Comparison of ENCODE assay signal across 2 cellular contexts in the genomic region with DNA sequence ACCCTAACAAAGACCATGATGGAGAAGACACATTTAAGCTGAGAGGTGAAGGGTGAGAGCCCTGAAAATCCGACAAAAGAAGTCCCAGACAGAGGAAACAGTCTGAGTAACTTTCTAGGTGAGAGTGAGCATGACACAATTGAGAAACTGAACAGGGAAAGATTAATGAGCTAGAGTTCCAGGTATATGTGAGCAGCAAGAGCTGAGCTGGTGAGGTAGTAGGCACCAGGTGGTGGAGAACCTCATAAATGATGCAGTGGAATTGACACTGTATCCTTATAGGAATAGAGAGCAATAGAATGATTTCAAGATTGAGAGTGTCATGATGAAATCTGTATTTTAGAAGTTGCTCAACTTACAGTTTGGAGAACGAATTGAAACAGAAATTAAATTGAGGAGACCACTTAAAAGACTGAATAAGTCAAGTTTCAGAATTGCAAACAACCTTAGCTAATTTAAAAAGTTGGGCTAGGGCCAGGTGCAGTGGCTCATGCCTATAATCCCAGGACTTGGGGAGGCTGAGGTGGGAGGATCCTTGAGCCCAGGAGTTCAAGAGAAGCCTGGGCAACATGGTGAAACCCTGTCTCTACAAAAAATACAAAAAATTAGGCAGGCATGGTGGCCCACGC.
TF ChIP-seq lines count a peak whose summit lies in the region.

No MANE protein-coding gene starts in this region.

TF ChIP-seq in GM23338, 12 proteins besides CTCF, POLR2A, EP300 and RAD21 (continues in another document):
- no peak for TF ChIP-seq CREB1 (CRISPR knock-in tag; IDR thresholded peaks at IDR 0.05; ENCODE audit: low read depth)
- TF ChIP-seq EZH2 (IDR thresholded peaks at IDR 0.05; ENCODE audit: low read depth, unreplicated experiment), result no peak
- no peak for TF ChIP-seq EZH2phosphoT487 (IDR thresholded peaks at IDR 0.05; ENCODE audit: unreplicated experiment)
- TF ChIP-seq POLR2AphosphoS5 (IDR thresholded peaks at IDR 0.05; ENCODE audit: low read depth), result no peak
- TF ChIP-seq, protein P1, sequence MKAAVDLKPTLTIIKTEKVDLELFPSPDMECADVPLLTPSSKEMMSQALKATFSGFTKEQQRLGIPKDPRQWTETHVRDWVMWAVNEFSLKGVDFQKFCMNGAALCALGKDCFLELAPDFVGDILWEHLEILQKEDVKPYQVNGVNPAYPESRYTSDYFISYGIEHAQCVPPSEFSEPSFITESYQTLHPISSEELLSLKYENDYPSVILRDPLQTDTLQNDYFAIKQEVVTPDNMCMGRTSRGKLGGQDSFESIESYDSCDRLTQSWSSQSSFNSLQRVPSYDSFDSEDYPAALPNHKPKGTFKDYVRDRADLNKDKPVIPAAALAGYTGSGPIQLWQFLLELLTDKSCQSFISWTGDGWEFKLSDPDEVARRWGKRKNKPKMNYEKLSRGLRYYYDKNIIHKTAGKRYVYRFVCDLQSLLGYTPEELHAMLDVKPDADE (IDR thresholded peaks at IDR 0.05), result no peak
- TF ChIP-seq, protein P2, sequence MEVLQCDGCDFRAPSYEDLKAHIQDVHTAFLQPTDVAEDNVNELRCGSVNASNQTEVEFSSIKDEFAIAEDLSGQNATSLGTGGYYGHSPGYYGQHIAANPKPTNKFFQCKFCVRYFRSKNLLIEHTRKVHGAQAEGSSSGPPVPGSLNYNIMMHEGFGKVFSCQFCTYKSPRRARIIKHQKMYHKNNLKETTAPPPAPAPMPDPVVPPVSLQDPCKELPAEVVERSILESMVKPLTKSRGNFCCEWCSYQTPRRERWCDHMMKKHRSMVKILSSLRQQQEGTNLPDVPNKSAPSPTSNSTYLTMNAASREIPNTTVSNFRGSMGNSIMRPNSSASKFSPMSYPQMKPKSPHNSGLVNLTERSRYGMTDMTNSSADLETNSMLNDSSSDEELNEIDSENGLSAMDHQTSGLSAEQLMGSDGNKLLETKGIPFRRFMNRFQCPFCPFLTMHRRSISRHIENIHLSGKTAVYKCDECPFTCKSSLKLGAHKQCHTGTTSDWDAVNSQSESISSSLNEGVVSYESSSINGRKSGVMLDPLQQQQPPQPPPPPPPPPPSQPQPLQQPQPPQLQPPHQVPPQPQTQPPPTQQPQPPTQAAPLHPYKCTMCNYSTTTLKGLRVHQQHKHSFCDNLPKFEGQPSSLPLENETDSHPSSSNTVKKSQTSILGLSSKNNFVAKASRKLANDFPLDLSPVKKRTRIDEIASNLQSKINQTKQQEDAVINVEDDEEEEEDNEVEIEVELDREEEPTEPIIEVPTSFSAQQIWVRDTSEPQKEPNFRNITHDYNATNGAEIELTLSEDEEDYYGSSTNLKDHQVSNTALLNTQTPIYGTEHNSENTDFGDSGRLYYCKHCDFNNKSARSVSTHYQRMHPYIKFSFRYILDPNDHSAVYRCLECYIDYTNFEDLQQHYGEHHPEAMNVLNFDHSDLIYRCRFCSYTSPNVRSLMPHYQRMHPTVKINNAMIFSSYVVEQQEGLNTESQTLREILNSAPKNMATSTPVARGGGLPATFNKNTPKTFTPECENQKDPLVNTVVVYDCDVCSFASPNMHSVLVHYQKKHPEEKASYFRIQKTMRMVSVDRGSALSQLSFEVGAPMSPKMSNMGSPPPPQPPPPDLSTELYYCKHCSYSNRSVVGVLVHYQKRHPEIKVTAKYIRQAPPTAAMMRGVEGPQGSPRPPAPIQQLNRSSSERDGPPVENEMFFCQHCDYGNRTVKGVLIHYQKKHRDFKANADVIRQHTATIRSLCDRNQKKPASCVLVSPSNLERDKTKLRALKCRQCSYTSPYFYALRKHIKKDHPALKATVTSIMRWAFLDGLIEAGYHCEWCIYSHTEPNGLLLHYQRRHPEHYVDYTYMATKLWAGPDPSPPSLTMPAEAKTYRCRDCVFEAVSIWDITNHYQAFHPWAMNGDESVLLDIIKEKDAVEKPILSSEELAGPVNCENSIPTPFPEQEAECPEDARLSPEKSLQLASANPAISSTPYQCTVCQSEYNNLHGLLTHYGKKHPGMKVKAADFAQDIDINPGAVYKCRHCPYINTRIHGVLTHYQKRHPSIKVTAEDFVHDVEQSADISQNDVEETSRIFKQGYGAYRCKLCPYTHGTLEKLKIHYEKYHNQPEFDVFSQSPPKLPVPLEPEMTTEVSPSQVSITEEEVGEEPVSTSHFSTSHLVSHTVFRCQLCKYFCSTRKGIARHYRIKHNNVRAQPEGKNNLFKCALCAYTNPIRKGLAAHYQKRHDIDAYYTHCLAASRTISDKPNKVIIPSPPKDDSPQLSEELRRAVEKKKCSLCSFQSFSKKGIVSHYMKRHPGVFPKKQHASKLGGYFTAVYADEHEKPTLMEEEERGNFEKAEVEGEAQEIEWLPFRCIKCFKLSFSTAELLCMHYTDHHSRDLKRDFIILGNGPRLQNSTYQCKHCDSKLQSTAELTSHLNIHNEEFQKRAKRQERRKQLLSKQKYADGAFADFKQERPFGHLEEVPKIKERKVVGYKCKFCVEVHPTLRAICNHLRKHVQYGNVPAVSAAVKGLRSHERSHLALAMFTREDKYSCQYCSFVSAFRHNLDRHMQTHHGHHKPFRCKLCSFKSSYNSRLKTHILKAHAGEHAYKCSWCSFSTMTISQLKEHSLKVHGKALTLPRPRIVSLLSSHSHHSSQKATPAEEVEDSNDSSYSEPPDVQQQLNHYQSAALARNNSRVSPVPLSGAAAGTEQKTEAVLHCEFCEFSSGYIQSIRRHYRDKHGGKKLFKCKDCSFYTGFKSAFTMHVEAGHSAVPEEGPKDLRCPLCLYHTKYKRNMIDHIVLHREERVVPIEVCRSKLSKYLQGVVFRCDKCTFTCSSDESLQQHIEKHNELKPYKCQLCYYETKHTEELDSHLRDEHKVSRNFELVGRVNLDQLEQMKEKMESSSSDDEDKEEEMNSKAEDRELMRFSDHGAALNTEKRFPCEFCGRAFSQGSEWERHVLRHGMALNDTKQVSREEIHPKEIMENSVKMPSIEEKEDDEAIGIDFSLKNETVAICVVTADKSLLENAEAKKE (CRISPR knock-in tag; IDR thresholded peaks at IDR 0.05), result no peak
- no peak for TF ChIP-seq ZNF331 (CRISPR knock-in tag; IDR thresholded peaks at IDR 0.05; ENCODE audit: low read depth)
- TF ChIP-seq, protein P3, sequence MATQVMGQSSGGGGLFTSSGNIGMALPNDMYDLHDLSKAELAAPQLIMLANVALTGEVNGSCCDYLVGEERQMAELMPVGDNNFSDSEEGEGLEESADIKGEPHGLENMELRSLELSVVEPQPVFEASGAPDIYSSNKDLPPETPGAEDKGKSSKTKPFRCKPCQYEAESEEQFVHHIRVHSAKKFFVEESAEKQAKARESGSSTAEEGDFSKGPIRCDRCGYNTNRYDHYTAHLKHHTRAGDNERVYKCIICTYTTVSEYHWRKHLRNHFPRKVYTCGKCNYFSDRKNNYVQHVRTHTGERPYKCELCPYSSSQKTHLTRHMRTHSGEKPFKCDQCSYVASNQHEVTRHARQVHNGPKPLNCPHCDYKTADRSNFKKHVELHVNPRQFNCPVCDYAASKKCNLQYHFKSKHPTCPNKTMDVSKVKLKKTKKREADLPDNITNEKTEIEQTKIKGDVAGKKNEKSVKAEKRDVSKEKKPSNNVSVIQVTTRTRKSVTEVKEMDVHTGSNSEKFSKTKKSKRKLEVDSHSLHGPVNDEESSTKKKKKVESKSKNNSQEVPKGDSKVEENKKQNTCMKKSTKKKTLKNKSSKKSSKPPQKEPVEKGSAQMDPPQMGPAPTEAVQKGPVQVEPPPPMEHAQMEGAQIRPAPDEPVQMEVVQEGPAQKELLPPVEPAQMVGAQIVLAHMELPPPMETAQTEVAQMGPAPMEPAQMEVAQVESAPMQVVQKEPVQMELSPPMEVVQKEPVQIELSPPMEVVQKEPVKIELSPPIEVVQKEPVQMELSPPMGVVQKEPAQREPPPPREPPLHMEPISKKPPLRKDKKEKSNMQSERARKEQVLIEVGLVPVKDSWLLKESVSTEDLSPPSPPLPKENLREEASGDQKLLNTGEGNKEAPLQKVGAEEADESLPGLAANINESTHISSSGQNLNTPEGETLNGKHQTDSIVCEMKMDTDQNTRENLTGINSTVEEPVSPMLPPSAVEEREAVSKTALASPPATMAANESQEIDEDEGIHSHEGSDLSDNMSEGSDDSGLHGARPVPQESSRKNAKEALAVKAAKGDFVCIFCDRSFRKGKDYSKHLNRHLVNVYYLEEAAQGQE (IDR thresholded peaks at IDR 0.05; ENCODE audit: unreplicated experiment), result no peak

TF ChIP-seq in endothelial cell of umbilical vein, 7 proteins besides CTCF, POLR2A, EP300 and RAD21:
- TF ChIP-seq FOS (IDR thresholded peaks at IDR 0.05; ENCODE audit: borderline replicate concordance, insufficient read depth, low read length) (no peak), POLR2AphosphoS5 (IDR thresholded peaks at IDR 0.05; ENCODE audit: insufficient read depth, low read depth, low read length) (no peak), GATA2 (IDR thresholded peaks at IDR 0.05; ENCODE audit: insufficient read depth, insufficient read length, low read depth, low read length) (no peak), EZH2 (IDR thresholded peaks at IDR 0.05; ENCODE audit: borderline replicate concordance, low read depth, low read length, severe bottlenecking) (no peak), JUN (IDR thresholded peaks at IDR 0.05; ENCODE audit: borderline replicate concordance, insufficient read depth, insufficient read length, low read depth) (no peak), MYC (IDR thresholded peaks at IDR 0.05; ENCODE audit: low read depth, low read length) (no peak)
- TF ChIP-seq, protein P4, sequence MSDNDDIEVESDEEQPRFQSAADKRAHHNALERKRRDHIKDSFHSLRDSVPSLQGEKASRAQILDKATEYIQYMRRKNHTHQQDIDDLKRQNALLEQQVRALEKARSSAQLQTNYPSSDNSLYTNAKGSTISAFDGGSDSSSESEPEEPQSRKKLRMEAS (IDR thresholded peaks at IDR 0.05; ENCODE audit: insufficient read depth, insufficient read length), result no peak
